17 cellular contexts compared by ENCODE assay signal in genomic region chr6:162845972-162846371, GRCh38.
"Had no signal": no experiment of that assay in that cellular context is flagged by ENCODE, and none has a peak within 500 bp of the region (broad histone marks: within the 10 kb centered on the region; RNA-seq: fewer than 3 reads in every experiment).

No MANE protein-coding gene starts in this region.

- H3K27me3 Mint-ChIP-seq: natural killer cell treated with Interleukin-12 subunit alpha and Interleukin-12 subunit beta and Interleukin-15 and Interleukin-18, amount 100 ng/mL, for 72 hours; stimulated activated memory B cell treated with anti-CD40 and anti-IgM and Interleukin-4, amounts not matched to agents 10 μg/mL and 1 μg/mL and 100 μg/mL, for 72 hours; stimulated activated naive CD8-positive, alpha-beta T cell treated with anti-CD3 and anti-CD28 coated beads, Interleukin-15, Interleukin-2, amounts not matched to agents 100 ng/mL and 50 ng/mL, for 24 hours had no signal

- H3K4me1 Mint-ChIP-seq: stimulated activated memory B cell treated with anti-CD40 and anti-IgM and Interleukin-4, amounts not matched to agents 10 μg/mL and 1 μg/mL and 100 μg/mL, for 72 hours had no signal

- H3K9me3 Mint-ChIP-seq: stimulated activated memory B cell treated with anti-CD40 and anti-IgM and Interleukin-4, amounts not matched to agents 10 μg/mL and 1 μg/mL and 100 μg/mL, for 72 hours; stimulated activated naive CD8-positive, alpha-beta T cell treated with anti-CD3 and anti-CD28 coated beads, Interleukin-15, Interleukin-2, amounts not matched to agents 100 ng/mL and 50 ng/mL, for 24 hours had no signal

- H3K27ac Mint-ChIP-seq: natural killer cell treated with Interleukin-12 subunit alpha and Interleukin-12 subunit beta and Interleukin-15 and Interleukin-18, amount 100 ng/mL, for 72 hours; stimulated activated memory B cell treated with anti-CD40 and anti-IgM and Interleukin-4, amounts not matched to agents 10 μg/mL and 1 μg/mL and 100 μg/mL, for 72 hours; stimulated activated naive CD8-positive, alpha-beta T cell treated with anti-CD3 and anti-CD28 coated beads, Interleukin-15, Interleukin-2, amounts not matched to agents 100 ng/mL and 50 ng/mL, for 24 hours had no signal

- DNase-seq: effector memory CD4-positive, alpha-beta T cell; foreskin keratinocyte; left lung; midbrain; psoas muscle; retina; spleen; stimulated activated CD4-positive, alpha-beta T cell treated with anti-CD3 and anti-CD28 coated beads, Interleukin-15, amount 100 ng/mL, for 24 hours; stimulated activated CD4-positive, alpha-beta T cell treated with anti-CD3 and anti-CD28 coated beads, Interleukin-1b, Interleukin-23, amount 100 ng/mL, for 48 hours; stimulated activated CD4-positive, alpha-beta T cell treated with anti-CD3 and anti-CD28 coated beads, Interleukin-4, amount 100 ng/mL, for 24 hours; tibial artery; upper lobe of left lung; uterus had no signal

- ATAC-seq: foreskin keratinocyte; left lung; psoas muscle; sciatic nerve; stimulated activated memory B cell treated with anti-CD40 and anti-IgM and Interleukin-4, amounts not matched to agents 10 μg/mL and 1 μg/mL and 100 μg/mL, for 72 hours had no signal

- H3K36me3 Mint-ChIP-seq: natural killer cell treated with Interleukin-12 subunit alpha and Interleukin-12 subunit beta and Interleukin-15 and Interleukin-18, amount 100 ng/mL, for 72 hours; stimulated activated memory B cell treated with anti-CD40 and anti-IgM and Interleukin-4, amounts not matched to agents 10 μg/mL and 1 μg/mL and 100 μg/mL, for 72 hours had no signal

- H3K4me3 Mint-ChIP-seq: natural killer cell treated with Interleukin-12 subunit alpha and Interleukin-12 subunit beta and Interleukin-15 and Interleukin-18, amount 100 ng/mL, for 72 hours; stimulated activated memory B cell treated with anti-CD40 and anti-IgM and Interleukin-4, amounts not matched to agents 10 μg/mL and 1 μg/mL and 100 μg/mL, for 72 hours; stimulated activated naive CD8-positive, alpha-beta T cell treated with anti-CD3 and anti-CD28 coated beads, Interleukin-15, Interleukin-2, amounts not matched to agents 100 ng/mL and 50 ng/mL, for 24 hours had no signal
